Comparison of ENCODE assay signal across 8 cellular contexts in genomic region chr20:62141043-62141396, GRCh38. TPM values are rescaled to one million over a fixed set of nuclear protein-coding genes. Genes with fewer than 3 reads are reported as not detected.
DNase-seq lines count a peak whose midpoint lies in the region; ATAC-seq and TF ChIP-seq lines count a peak whose summit lies in the region.

No MANE protein-coding gene starts in this region.

- intact Hi-C loops in right cardiac atrium (cut with DNase I) (loop anchor here in 1 of 4 donors (5.0 kb wide), 1 partner anchor 119 kb away; no protein-coding TSS in a partner anchor), posterior cingulate gyrus (cut with DNase I) (loop anchor here (2.0 to 5.0 kb wide), 2 partner anchors 41 to 74 kb away; partner anchors contain the start of gene MTG2)

- no peak overlapping the region for H2AK5ac ChIP-seq in mesenchymal stem cell (ENCODE audit: low read length, severe bottlenecking)

- no peak overlapping the region for H2BK5ac ChIP-seq in mesenchymal stem cell (ENCODE audit: low read depth, low read length, poor library complexity, severe bottlenecking)

- H3K36me3 Mint-ChIP-seq in activated naive CD8-positive, alpha-beta T cell treated with anti-CD3 and anti-CD28 coated beads, Interleukin-2, amount 10 ng/mL, durations not matched to agents 7 days and 5 days: peaks cover 26% of the 10 kb centered on the region
- peaks cover 21% of the 10 kb centered on the region for H3K36me3 Mint-ChIP-seq in type B pancreatic cell

- no peak overlapping the region for H2BK120ac ChIP-seq in mesenchymal stem cell (ENCODE audit: low read depth, low read length)

- DNase-seq in cardiac muscle cell (ENCODE audit: low read depth in 1 of 2, low spot score in 1 of 2) (no peak), right cardiac atrium (no peak), mesenchymal stem cell (no peak), type B pancreatic cell (ENCODE audit: extremely low spot score, unreplicated experiment) (no peak), posterior cingulate gyrus (no peak)
- no peak for DNase-seq in activated naive CD8-positive, alpha-beta T cell treated with anti-CD3 and anti-CD28 coated beads, Interleukin-2, amount 10 ng/mL, durations not matched to agents 7 days and 5 days

- H3K27ac Mint-ChIP-seq in activated naive CD8-positive, alpha-beta T cell treated with anti-CD3 and anti-CD28 coated beads, Interleukin-2, amount 10 ng/mL, durations not matched to agents 7 days and 5 days: peak overlapping the region; percentile 92
- H3K27ac Mint-ChIP-seq in type B pancreatic cell: peak overlapping the region; percentile 97

- H2AFZ ChIP-seq in mesenchymal stem cell (ENCODE audit: low read depth, low read length): no peak overlapping the region

- peak overlapping the region; percentile 41 for H4K91ac ChIP-seq in mesenchymal stem cell (ENCODE audit: low read length)

- peaks cover 15% of the 10 kb centered on the region for H3K4me1 ChIP-seq in cardiac muscle cell (ENCODE audit: low read depth)
- H3K4me1 ChIP-seq in right cardiac atrium (ENCODE audit: control insufficient read depth, insufficient read depth, low read length): peaks cover 16% of the 10 kb centered on the region
- H3K4me1 ChIP-seq in mesenchymal stem cell (ENCODE audit: control insufficient read depth, insufficient read depth, low read depth, low read length): peaks cover 12% of the 10 kb centered on the region

- peak overlapping the region; percentile 92 for H3K4me3 Mint-ChIP-seq in activated naive CD8-positive, alpha-beta T cell treated with anti-CD3 and anti-CD28 coated beads, Interleukin-2, amount 10 ng/mL, durations not matched to agents 7 days and 5 days
- peak overlapping the region; percentile 95 for H3K4me3 Mint-ChIP-seq in type B pancreatic cell

- no peak for ATAC-seq in right cardiac atrium
- no peak for ATAC-seq in activated naive CD8-positive, alpha-beta T cell treated with anti-CD3 and anti-CD28 coated beads, Interleukin-2, amount 10 ng/mL, durations not matched to agents 7 days and 5 days (ENCODE audit: low read depth)
- ATAC-seq in GM21447 (IDR thresholded peaks at IDR 0.05; ENCODE audit: unreplicated experiment): no peak
- no peak for ATAC-seq in HG02970 (IDR thresholded peaks at IDR 0.05; ENCODE audit: low FRiP score, unreplicated experiment)

- peak overlapping the region; percentile 100 for H3K27ac ChIP-seq in cardiac muscle cell
- H3K27ac ChIP-seq in right cardiac atrium (ENCODE audit: low read length): no peak overlapping the region
- no peak overlapping the region for H3K27ac ChIP-seq in mesenchymal stem cell (ENCODE audit: low read length, poor library complexity, severe bottlenecking)

- POLR2A ChIA-PET in activated naive CD8-positive, alpha-beta T cell treated with anti-CD3 and anti-CD28 coated beads, Interleukin-2, amount 10 ng/mL, durations not matched to agents 7 days and 5 days (lab: Charles Lee): interaction anchor here (0.8 to 4.8 kb wide), 5 partner anchors 14 to 130 kb away, joined by 3 to 32 read pairs (median 5); partner anchors contain the start of genes LSM14B and TAF4

- no peak overlapping the region for H2BK15ac ChIP-seq in mesenchymal stem cell (ENCODE audit: low read depth, poor library complexity, severe bottlenecking)

- H3K23ac ChIP-seq in mesenchymal stem cell (ENCODE audit: low read length in 2 of 2): peak overlapping the region in 1 of 2 experiments; percentile 91

- H3K4ac ChIP-seq in mesenchymal stem cell (ENCODE audit: low read depth in 1 of 2, low read length in 2 of 2): no peak overlapping the region

- H4K8ac ChIP-seq in mesenchymal stem cell (ENCODE audit: low read length): no peak overlapping the region

- H3K79me1 ChIP-seq in mesenchymal stem cell (replicated peaks; ENCODE audit: low read length, poor library complexity, severe bottlenecking): peaks cover 9% of the 10 kb centered on the region

- no peaks in the 10 kb centered on the region for H3K9me3 ChIP-seq in cardiac muscle cell (ENCODE audit: low read depth)
- H3K9me3 ChIP-seq in right cardiac atrium (ENCODE audit: control insufficient read depth, low read length): no peaks in the 10 kb centered on the region
- no peaks in the 10 kb centered on the region for H3K9me3 ChIP-seq in mesenchymal stem cell (ENCODE audit: control insufficient read depth, low read length)

- peaks cover 40% of the 10 kb centered on the region for H3K4me1 Mint-ChIP-seq in activated naive CD8-positive, alpha-beta T cell treated with anti-CD3 and anti-CD28 coated beads, Interleukin-2, amount 10 ng/mL, durations not matched to agents 7 days and 5 days
- peaks cover 33% of the 10 kb centered on the region for H3K4me1 Mint-ChIP-seq in type B pancreatic cell (ENCODE audit: unreplicated experiment)

- H2BK12ac ChIP-seq in mesenchymal stem cell (ENCODE audit: low read length in 2 of 2): no peak overlapping the region

- peak overlapping the region; percentile 96 for H3K9ac ChIP-seq in mesenchymal stem cell (ENCODE audit: low read length)

- H3K18ac ChIP-seq in mesenchymal stem cell (ENCODE audit: low read depth in 1 of 2, low read length in 2 of 2): no peak overlapping the region

- TF ChIP-seq CTCF in cardiac muscle cell (IDR thresholded peaks at IDR 0.05; ENCODE audit: low read depth, low read length) (no peak), type B pancreatic cell (conservative IDR thresholded peaks at IDR 0.05) (no peak)

- H3K4me2 ChIP-seq in mesenchymal stem cell (ENCODE audit: low read length, poor library complexity, severe bottlenecking): peak overlapping the region; percentile 44

- H3K4me3 ChIP-seq in cardiac muscle cell: no peak overlapping the region
- H3K4me3 ChIP-seq in right cardiac atrium (ENCODE audit: low read length): no peak overlapping the region
- peak overlapping the region in 1 of 2 experiments; percentile 93 for H3K4me3 ChIP-seq in mesenchymal stem cell (ENCODE audit: insufficient read depth in 1 of 2, low read depth in 1 of 2, low read length in 2 of 2)

- H3K27me3 ChIP-seq in cardiac muscle cell (no peaks in the 10 kb centered on the region), right cardiac atrium (ENCODE audit: control insufficient read depth, insufficient read depth) (no peaks in the 10 kb centered on the region), mesenchymal stem cell (ENCODE audit: control insufficient read depth in 1 of 2, insufficient read depth in 1 of 2, low read length in 2 of 2) (no peaks in the 10 kb centered on the region)

- H3K36me3 ChIP-seq in cardiac muscle cell (peaks cover 41% of the 10 kb centered on the region), mesenchymal stem cell (ENCODE audit: control insufficient read depth in 1 of 2, insufficient read depth in 2 of 2, low read depth in 1 of 2, low read length in 2 of 2) (peaks cover 47 to 55% of the 10 kb centered on the region in 2 experiments)

- H3K9me3 Mint-ChIP-seq in activated naive CD8-positive, alpha-beta T cell treated with anti-CD3 and anti-CD28 coated beads, Interleukin-2, amount 10 ng/mL, durations not matched to agents 7 days and 5 days: no peaks in the 10 kb centered on the region
- no peaks in the 10 kb centered on the region for H3K9me3 Mint-ChIP-seq in type B pancreatic cell

- WGBS in right cardiac atrium: 77% methylated on average over 7 of the region's 7 CpGs
- 96% methylated on average over 7 of the region's 7 CpGs for WGBS in mesenchymal stem cell

- no peaks in the 10 kb centered on the region for H3K27me3 Mint-ChIP-seq in activated naive CD8-positive, alpha-beta T cell treated with anti-CD3 and anti-CD28 coated beads, Interleukin-2, amount 10 ng/mL, durations not matched to agents 7 days and 5 days
- H3K27me3 Mint-ChIP-seq in type B pancreatic cell: no peaks in the 10 kb centered on the region

- H3K14ac ChIP-seq in mesenchymal stem cell (ENCODE audit: low read length in 2 of 2): no peak overlapping the region

RNA-seq across cellular contexts. Expression of gene PSMA7, which starts 2.2 kb away (rescaled TPM):
- total RNA-seq in cardiac muscle cell (333 and 442 TPM in 2 replicates), right cardiac atrium (100 to 1,000 TPM; 178 to 215 (median 206) TPM), type B pancreatic cell (ENCODE audit: low replicate concordance) (207 and 236 TPM in 2 replicates)
- polyA plus RNA-seq in cardiac muscle cell (386 and 505 TPM in 2 replicates), right cardiac atrium (244 TPM)
- 100 to 1,000 TPM; 219 to 236 TPM for total RNA-seq in activated naive CD8-positive, alpha-beta T cell treated with anti-CD3 and anti-CD28 coated beads, Interleukin-2, amount 10 ng/mL, durations not matched to agents 7 days and 5 days
- 378 TPM for polyA plus RNA-seq in mesenchymal stem cell (2013, experiment 1 of 2)
- polyA plus RNA-seq in mesenchymal stem cell (2013, experiment 2 of 2): 392 TPM

RNA-seq across cellular contexts. Expression of gene SS18L1, which starts 2.5 kb away (rescaled TPM):
- 25.7 and 38.7 TPM in 2 replicates for total RNA-seq in cardiac muscle cell
- 2.5 and 3.2 TPM in 2 replicates for polyA plus RNA-seq in cardiac muscle cell
- 1 to 10 TPM; 7.8 to 8.8 (median 8.1) TPM for total RNA-seq in right cardiac atrium
- polyA plus RNA-seq in right cardiac atrium: 6.2 TPM
- total RNA-seq in activated naive CD8-positive, alpha-beta T cell treated with anti-CD3 and anti-CD28 coated beads, Interleukin-2, amount 10 ng/mL, durations not matched to agents 7 days and 5 days: 10 to 100 TPM; 21.0 to 23.3 TPM
- polyA plus RNA-seq in mesenchymal stem cell (2013, experiment 1 of 2): 7.1 TPM
- polyA plus RNA-seq in mesenchymal stem cell (2013, experiment 2 of 2): 6.1 TPM
- total RNA-seq in type B pancreatic cell (ENCODE audit: low replicate concordance): 20.5 and 25.5 TPM in 2 replicates

RNA-seq across cellular contexts. Expression of gene LSM14B, which starts 18.7 kb away (rescaled TPM):
- 63.3 and 71.8 TPM in 2 replicates for total RNA-seq in cardiac muscle cell
- 6.5 and 7.5 TPM in 2 replicates for polyA plus RNA-seq in cardiac muscle cell
- total RNA-seq in right cardiac atrium: 10 to 100 TPM; 32.9 to 45.7 (median 40.9) TPM
- 27.6 TPM for polyA plus RNA-seq in right cardiac atrium
- total RNA-seq in activated naive CD8-positive, alpha-beta T cell treated with anti-CD3 and anti-CD28 coated beads, Interleukin-2, amount 10 ng/mL, durations not matched to agents 7 days and 5 days: 10 to 100 TPM; 45.1 to 45.5 TPM
- polyA plus RNA-seq in mesenchymal stem cell (2013, experiment 1 of 2): 32.2 TPM
- 31.4 TPM for polyA plus RNA-seq in mesenchymal stem cell (2013, experiment 2 of 2)
- 45.6 and 66.3 TPM in 2 replicates for total RNA-seq in type B pancreatic cell (ENCODE audit: low replicate concordance)

RNA-seq across cellular contexts. Expression of gene MTG2, which starts 41.8 kb away (rescaled TPM):
- total RNA-seq in cardiac muscle cell: 23.4 and 32.9 TPM in 2 replicates
- polyA plus RNA-seq in cardiac muscle cell: 20.4 and 27.8 TPM in 2 replicates
- total RNA-seq in right cardiac atrium: 10 to 100 TPM; 20.4 to 25.7 (median 25.1) TPM
- 29.2 TPM for polyA plus RNA-seq in right cardiac atrium
- total RNA-seq in activated naive CD8-positive, alpha-beta T cell treated with anti-CD3 and anti-CD28 coated beads, Interleukin-2, amount 10 ng/mL, durations not matched to agents 7 days and 5 days: 10 to 100 TPM; 34.9 to 39.5 TPM
- polyA plus RNA-seq in mesenchymal stem cell (2013, experiment 1 of 2): 27.8 TPM
- 26.3 TPM for polyA plus RNA-seq in mesenchymal stem cell (2013, experiment 2 of 2)
- 35.6 and 37.4 TPM in 2 replicates for total RNA-seq in type B pancreatic cell (ENCODE audit: low replicate concordance)
